In genomic region chr6:74863968-74864367, GRCh38 we compare ENCODE assay signal across 32 cellular contexts.
"Had no signal": no experiment of that assay in that cellular context is flagged by ENCODE, and none has a peak within 500 bp of the region (broad histone marks: within the 10 kb centered on the region; RNA-seq: fewer than 3 reads in every experiment).

No MANE protein-coding gene starts in this region.

- H3K9me3 ChIP-seq: mucosa of descending colon, neutrophil, pancreas, prostate gland, stomach, testis, thyroid gland, transverse colon, upper lobe of left lung had no signal

- H3K27me3 Mint-ChIP-seq: naive thymus-derived CD4-positive, alpha-beta T cell; stimulated activated naive B cell treated with anti-CD40 and anti-IgM and Interleukin-4, amounts not matched to agents 10 μg/mL and 1 μg/mL and 100 μg/mL, for 72 hours had no signal

- H3K27ac Mint-ChIP-seq: immature natural killer cell; naive thymus-derived CD4-positive, alpha-beta T cell; nephron progenitor cell; neural progenitor cell; stimulated activated naive B cell treated with anti-CD40 and anti-IgM and Interleukin-4, amounts not matched to agents 10 μg/mL and 1 μg/mL and 100 μg/mL, for 72 hours had no signal

- H3K9me3 Mint-ChIP-seq: nephron progenitor cell; neural progenitor cell; stimulated activated naive B cell treated with anti-CD40 and anti-IgM and Interleukin-4, amounts not matched to agents 10 μg/mL and 1 μg/mL and 100 μg/mL, for 72 hours had no signal

- H3K36me3 Mint-ChIP-seq: immature natural killer cell; naive thymus-derived CD4-positive, alpha-beta T cell; neural progenitor cell; stimulated activated naive B cell treated with anti-CD40 and anti-IgM and Interleukin-4, amounts not matched to agents 10 μg/mL and 1 μg/mL and 100 μg/mL, for 72 hours had no signal

- H3K4me3 ChIP-seq: heart left ventricle, left ventricle myocardium inferior, lung, mucosa of descending colon, neural progenitor cell, pancreas, prostate gland, skin epidermis, stomach, testis, thyroid gland, transverse colon, upper lobe of left lung had no signal

- H3K4me1 ChIP-seq: heart left ventricle, left ventricle myocardium inferior, neural progenitor cell, pancreas, prostate gland, stomach, testis, thyroid gland, upper lobe of left lung had no signal

- H3K4me1 Mint-ChIP-seq: immature natural killer cell; naive thymus-derived CD4-positive, alpha-beta T cell; nephron progenitor cell; neural progenitor cell; stimulated activated naive B cell treated with anti-CD40 and anti-IgM and Interleukin-4, amounts not matched to agents 10 μg/mL and 1 μg/mL and 100 μg/mL, for 72 hours had no signal

- H3K27ac ChIP-seq: heart left ventricle, left ventricle myocardium inferior, neural progenitor cell, neutrophil, pancreas, prostate gland, skin epidermis, stomach, testis, thyroid gland, transverse colon, upper lobe of left lung had no signal

- H3K4me3 Mint-ChIP-seq: immature natural killer cell; naive thymus-derived CD4-positive, alpha-beta T cell; nephron progenitor cell; neural progenitor cell; stimulated activated naive B cell treated with anti-CD40 and anti-IgM and Interleukin-4, amounts not matched to agents 10 μg/mL and 1 μg/mL and 100 μg/mL, for 72 hours had no signal

- ATAC-seq: heart left ventricle; left colon; mucosa of descending colon; naive thymus-derived CD4-positive, alpha-beta T cell; pancreas; right cardiac atrium; sciatic nerve; stimulated activated naive B cell treated with anti-CD40 and anti-IgM and Interleukin-4, amounts not matched to agents 10 μg/mL and 1 μg/mL and 100 μg/mL, for 72 hours; stimulated activated naive CD8-positive, alpha-beta T cell treated with anti-CD3 and anti-CD28 coated beads, Interleukin-15, Interleukin-2, amounts not matched to agents 100 U/mL and 50 U/mL, for 24 hours had no signal

- H3K36me3 ChIP-seq: heart left ventricle, left ventricle myocardium inferior, neural progenitor cell, neutrophil, pancreas, prostate gland, stomach, thyroid gland, transverse colon, upper lobe of left lung had no signal

- DNase-seq: heart left ventricle; hypothalamus; immature natural killer cell; kidney; left colon; left ventricle myocardium inferior; midbrain; mucosa of descending colon; naive thymus-derived CD4-positive, alpha-beta T cell; nephron progenitor cell; occipital lobe; pancreas; posterior cingulate gyrus; retina; stimulated activated CD4-positive, alpha-beta T cell treated with anti-CD3 and anti-CD28 coated beads, Interleukin-12 subunit alpha, Interleukin-12 subunit beta, amount 100 ng/mL, for 4 hours; stimulated activated CD4-positive, alpha-beta T cell treated with anti-CD3 and anti-CD28 coated beads, Interleukin-15, amount 100 ng/mL, for 24 hours; stimulated activated CD4-positive, alpha-beta T cell treated with anti-CD3 and anti-CD28 coated beads, Interleukin-2, amount 100 ng/mL, for 24 hours; stimulated activated CD4-positive, alpha-beta T cell treated with anti-CD3 and anti-CD28 coated beads, Interleukin-4, amount 100 ng/mL, for 1 hour; stimulated activated naive B cell treated with anti-CD40 and anti-IgM and Interleukin-4, amounts not matched to agents 10 μg/mL and 1 μg/mL and 100 μg/mL, for 72 hours; stimulated activated naive CD8-positive, alpha-beta T cell treated with anti-CD3 and anti-CD28 coated beads, Interleukin-15, Interleukin-2, amounts not matched to agents 100 U/mL and 50 U/mL, for 24 hours; stomach; testis; thyroid gland; transverse colon; upper lobe of left lung had no signal

- H3K27me3 ChIP-seq: heart left ventricle, neural progenitor cell, neutrophil, pancreas, stomach, testis, thyroid gland, transverse colon, upper lobe of left lung had no signal
